ENCODE assay signal across 10 cellular contexts in the genomic region with DNA sequence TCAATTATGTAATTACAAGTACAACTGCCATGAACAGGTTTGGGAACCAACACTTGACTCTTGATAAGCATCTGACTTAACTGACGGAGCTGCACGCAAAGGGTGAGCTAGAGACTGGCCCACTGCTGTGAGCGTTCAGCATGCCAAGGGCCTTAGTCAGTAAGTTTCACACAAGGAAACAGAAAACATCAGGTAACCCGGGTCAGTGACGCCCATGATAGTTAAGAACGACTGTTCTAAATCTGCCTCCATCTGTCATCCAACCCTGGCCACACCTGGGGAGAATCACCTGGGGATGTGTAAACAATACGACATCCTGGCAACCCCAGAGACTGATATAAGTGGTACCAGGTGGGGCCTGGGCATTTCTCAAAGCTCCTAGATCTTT. TPM values are rescaled to one million over a fixed set of nuclear protein-coding genes. Genes with fewer than 3 reads are reported as not detected.
DNase-seq lines count a peak whose midpoint lies in the region; FAIRE-seq and TF ChIP-seq lines count a peak whose summit lies in the region.
"Had no signal": no experiment of that assay in that cellular context is flagged by ENCODE, and none has a peak within 500 bp of the region (broad histone marks: within the 10 kb centered on the region; RNA-seq: fewer than 3 reads in every experiment).

No MANE protein-coding gene starts in this region.

- FAIRE-seq in colon (lab: Jason Lieb, UNC), result peak; percentile 60

- H3K4me1 ChIP-seq in Caco-2 (peaks cover 51% of the 10 kb centered on the region), mucosa of rectum (ENCODE audit: control insufficient read depth in 2 of 2, insufficient read depth in 2 of 2, low read length in 2 of 2) (peaks cover 37 to 56% of the 10 kb centered on the region in 2 donors)

- H3K4me1 Mint-ChIP-seq in Caco-2 (ENCODE audit: low read depth, unreplicated experiment), result peaks cover 23% of the 10 kb centered on the region

- H3K27me3 ChIP-seq in Caco-2 (replicated peaks; ENCODE audit: control insufficient read depth, insufficient read depth, low read length) (no peaks in the 10 kb centered on the region), mucosa of rectum (ENCODE audit: control insufficient read depth in 2 of 2, insufficient read depth in 2 of 2, low read length in 2 of 2) (no peaks in the 10 kb centered on the region)

- H3K9me3 ChIP-seq in Caco-2, result no peaks in the 10 kb centered on the region
- H3K9me3 ChIP-seq in mucosa of rectum (ENCODE audit: control insufficient read depth in 2 of 2, low read length in 2 of 2), result no peaks in the 10 kb centered on the region

- peak overlapping the region; percentile 98 to 99 for H3K27ac ChIP-seq in mucosa of rectum (ENCODE audit: low read depth in 2 of 2, low read length in 2 of 2)

- H3K4me3 ChIP-seq in Caco-2 (ENCODE audit: low read depth, low read length) (no peak overlapping the region), mucosa of rectum (ENCODE audit: low read length in 2 of 2) (peak overlapping the region; percentile 46 to 47)

- POLR2A ChIA-PET in Caco-2 (lab: Charles Lee), result interaction anchor here (0.5 to 3.4 kb wide), 7 partner anchors 9 to 189 kb away, joined by 3 to 17 read pairs (median 8); partner anchors contain the start of genes RECQL5, SAP30BP, SMIM5 and TMEM94

- peak overlapping the region; percentile 56 to 78 for H3K9ac ChIP-seq in mucosa of rectum (ENCODE audit: low read depth in 1 of 2, low read length in 2 of 2)

- intact Hi-C loops in Caco-2 (cut with micrococcal nuclease; ENCODE audit: unreplicated experiment), result no loop called here

- DNase-seq in Caco-2 (peak; percentile 78 to 90), NCI-H187 treated with DMSO at 0.1 percent for 48 hours (lab: John Stamatoyannopoulos, UW) (peak; percentile 63), NOMO-1 treated with dmso at 0.1 percent for 144 hours (lab: John Stamatoyannopoulos, UW; ENCODE audit: unreplicated experiment) (no peak), D341Med (ENCODE audit: low spot score) (no peak), GM10266 (ENCODE audit: extremely low spot score) (no peak)
- DNase-seq in stimulated activated CD4-positive, alpha-beta T cell treated with anti-CD3 and anti-CD28 coated beads, Interleukin-1b, Interleukin-23, amount 100 ng/mL, for 48 hours, result no peak
- DNase-seq: activated CD4-positive, alpha-beta T cell treated with anti-CD3 and anti-CD28 coated beads for 1 hour; DND-41 had no signal

- peak overlapping the region; percentile 96 for H3K27ac Mint-ChIP-seq in Caco-2 (ENCODE audit: unreplicated experiment)

- TSS peak; percentile 80 for BruUV-seq in Caco-2 (replicated peaks; lab: Mats Ljungman, UMichigan)

- no peaks in the 10 kb centered on the region for H3K9me3 Mint-ChIP-seq in Caco-2 (ENCODE audit: unreplicated experiment)

- CTCF ChIA-PET in Caco-2 (lab: Charles Lee), result interaction anchor here (0.6 to 6.9 kb wide), 10 partner anchors 9 to 493 kb away, joined by 3 to 115 read pairs (median 6); partner anchors contain the start of gene SMIM5

- TF ChIP-seq CTCF in Caco-2 (IDR thresholded peaks at IDR 0.05; ENCODE audit: insufficient read depth in 1 of 2, low read depth in 1 of 2, low read length in 1 of 2, severe bottlenecking in 1 of 2, unreplicated experiment in 1 of 2), result no peak
- no peak for TF ChIP-seq CTCF in GM10266 (IDR thresholded peaks at IDR 0.05; ENCODE audit: control insufficient read depth, insufficient read depth, low read depth, missing control alignments)

- H3K36me3 Mint-ChIP-seq in Caco-2 (ENCODE audit: insufficient read depth, unreplicated experiment), result peaks cover 30% of the 10 kb centered on the region

- H3K36me3 ChIP-seq in Caco-2 (ENCODE audit: control insufficient read depth, insufficient read depth, low read length) (no peaks in the 10 kb centered on the region; the same call in none of the 2 replicates), mucosa of rectum (ENCODE audit: control insufficient read depth in 2 of 2, insufficient read depth in 2 of 2, low read length in 2 of 2) (peaks cover 5 to 14% of the 10 kb centered on the region in 2 donors)

- H3K4me3 Mint-ChIP-seq in Caco-2 (ENCODE audit: unreplicated experiment), result peak overlapping the region; percentile 43

- H3K27me3 Mint-ChIP-seq in Caco-2 (ENCODE audit: insufficient read depth, unreplicated experiment), result no peaks in the 10 kb centered on the region

RNA-seq across cellular contexts. Expression of gene SMIM5, which starts 12.3 kb away (rescaled TPM):
- 0.20 TPM in 1 of 2 replicates, not detected in the other for total RNA-seq in Caco-2 (2022)

RNA-seq across cellular contexts. Expression of gene RECQL5, which starts 21.5 kb away (rescaled TPM):
- total RNA-seq in Caco-2 (2022), result 67.0 and 67.7 TPM in 2 replicates

RNA-seq across cellular contexts. Expression of gene SAP30BP, which starts 21.6 kb away (rescaled TPM):
- 119 and 126 TPM in 2 replicates for total RNA-seq in Caco-2 (2022)

RNA-seq across cellular contexts. Expression of gene MYO15B, which starts 57.9 kb away (rescaled TPM):
- total RNA-seq in Caco-2 (2022), result 12.3 and 24.4 TPM in 2 replicates

Comparison
In these comparisons a context has a peak if more than half of its experiments do, and no peak if none do; other contexts are left out.
1. DNase-seq: peak in Caco-2 (2 of 2) and NCI-H187 treated with DMSO at 0.1 percent for 48 hours (single experiment); none in NOMO-1 treated with dmso at 0.1 percent for 144 hours (single experiment), D341Med (single experiment), GM10266 (single experiment) and stimulated activated CD4-positive, alpha-beta T cell treated with anti-CD3 and anti-CD28 coated beads, Interleukin-1b, Interleukin-23, amount 100 ng/mL, for 48 hours (single experiment).